9 cellular contexts compared by ENCODE assay signal in genomic region chr20:4726710-4727391, GRCh38. TPM values are rescaled to one million over a fixed set of nuclear protein-coding genes. Genes with fewer than 3 reads are reported as not detected.
A peak's percentile ranks its signal among the peaks of the same experiment; 100 is the strongest.
DNase-seq lines count a peak whose midpoint lies in the region; ATAC-seq and TF ChIP-seq lines count a peak whose summit lies in the region.
"Had no signal": no experiment of that assay in that cellular context is flagged by ENCODE, and none has a peak within 500 bp of the region (broad histone marks: within the 10 kb centered on the region; RNA-seq: fewer than 3 reads in every experiment).

No MANE protein-coding gene starts in this region.

- no peaks in the 10 kb centered on the region for H3K36me3 ChIP-seq in CD8-positive, alpha-beta memory T cell (ENCODE audit: insufficient read depth, low read length)

- H3K27me3 Mint-ChIP-seq in CD8-positive, alpha-beta memory T cell = peaks cover 3 to 4% of the 10 kb centered on the region in 2 donors
- peaks cover 2% of the 10 kb centered on the region for H3K27me3 Mint-ChIP-seq in activated CD4-positive, alpha-beta memory T cell treated with anti-CD3 and anti-CD28 coated beads for 36 hours

- H3K9me3 Mint-ChIP-seq in CD8-positive, alpha-beta memory T cell = no peaks in the 10 kb centered on the region
- no peaks in the 10 kb centered on the region for H3K9me3 Mint-ChIP-seq in activated CD4-positive, alpha-beta memory T cell treated with anti-CD3 and anti-CD28 coated beads for 36 hours

- peaks cover 12% of the 10 kb centered on the region for H3K4me1 ChIP-seq in CD8-positive, alpha-beta memory T cell (ENCODE audit: insufficient read depth, low read length)
- H3K4me1 ChIP-seq in foreskin keratinocyte = no peaks in the 10 kb centered on the region

- no peak for TF ChIP-seq POLR2A in erythroblast (IDR thresholded peaks at IDR 0.05; ENCODE audit: low read length)

- no peaks in the 10 kb centered on the region for H3K36me3 Mint-ChIP-seq in CD8-positive, alpha-beta memory T cell
- no peaks in the 10 kb centered on the region for H3K36me3 Mint-ChIP-seq in activated CD4-positive, alpha-beta memory T cell treated with anti-CD3 and anti-CD28 coated beads for 36 hours

- peaks cover 9 to 13% (median 12%) of the 10 kb centered on the region in 3 donors for H3K4me1 Mint-ChIP-seq in CD8-positive, alpha-beta memory T cell
- peaks cover 10% of the 10 kb centered on the region for H3K4me1 Mint-ChIP-seq in activated CD4-positive, alpha-beta memory T cell treated with anti-CD3 and anti-CD28 coated beads for 36 hours (ENCODE audit: low read depth)

- DNase-seq in CD8-positive, alpha-beta memory T cell = peak in 3 of 5 donors; percentile 36 to 56 (median 48)
- DNase-seq in activated CD4-positive, alpha-beta memory T cell treated with anti-CD3 and anti-CD28 coated beads for 36 hours = peak; percentile 76
- DNase-seq in foreskin keratinocyte (peak; percentile 44 to 51), erythroblast (lab: John Stamatoyannopoulos, UW) (no peak)
- DNase-seq in stimulated activated naive CD8-positive, alpha-beta T cell treated with anti-CD3 and anti-CD28 coated beads, Interleukin-15, Interleukin-2, amounts not matched to agents 100 U/mL and 50 U/mL, for 24 hours = peak; percentile 22

- peak overlapping the region; percentile 2 to 88 (median 70) for H3K27ac Mint-ChIP-seq in CD8-positive, alpha-beta memory T cell
- H3K27ac Mint-ChIP-seq in activated CD4-positive, alpha-beta memory T cell treated with anti-CD3 and anti-CD28 coated beads for 36 hours = peak overlapping the region; percentile 1

- TF ChIP-seq CTCF in foreskin keratinocyte (conservative IDR thresholded peaks at IDR 0.05) = no peak

- POLR2A ChIA-PET in CD8-positive, alpha-beta memory T cell (lab: Charles Lee) = no interaction called here
- POLR2A ChIA-PET in activated CD4-positive, alpha-beta memory T cell treated with anti-CD3 and anti-CD28 coated beads for 36 hours (lab: Charles Lee) = interaction anchor here (1.3 kb wide), 1 partner anchor 121 kb away, joined by 3 read pairs; no protein-coding TSS in a partner anchor

- intact Hi-C loops in activated CD4-positive, alpha-beta memory T cell treated with anti-CD3 and anti-CD28 coated beads for 36 hours (cut with micrococcal nuclease) = loop anchor here (5.0 to 10.0 kb wide), 2 partner anchors 60 to 622 kb away; no protein-coding TSS in a partner anchor

- ATAC-seq in HG02852 (IDR thresholded peaks at IDR 0.05; ENCODE audit: unreplicated experiment) (peak; percentile 54), foreskin keratinocyte (no peak), GM18858 (IDR thresholded peaks at IDR 0.05; ENCODE audit: unreplicated experiment) (no peak), HG02973 (IDR thresholded peaks at IDR 0.05; ENCODE audit: unreplicated experiment) (no peak)
- peak; percentile 10 for ATAC-seq in stimulated activated naive CD8-positive, alpha-beta T cell treated with anti-CD3 and anti-CD28 coated beads, Interleukin-15, Interleukin-2, amounts not matched to agents 100 U/mL and 50 U/mL, for 24 hours
- ATAC-seq: HCT116 had no signal

- H3K4me3 ChIP-seq in CD8-positive, alpha-beta memory T cell (ENCODE audit: low read length) = peak overlapping the region; percentile 33

- H3K27ac ChIP-seq in CD8-positive, alpha-beta memory T cell (ENCODE audit: low read depth, low read length) = no peak overlapping the region
- H3K27ac ChIP-seq in foreskin keratinocyte = no peak overlapping the region

- CTCF ChIA-PET in CD8-positive, alpha-beta memory T cell (lab: Charles Lee) = interaction anchor here (9.7 kb wide), 1 partner anchor 118 kb away, joined by 166 read pairs; no protein-coding TSS in a partner anchor
- CTCF ChIA-PET in activated CD4-positive, alpha-beta memory T cell treated with anti-CD3 and anti-CD28 coated beads for 36 hours (lab: Charles Lee) = interaction anchor here (1.0 to 9.9 kb wide), 3 partner anchors 13 to 229 kb away, joined by 3 to 194 read pairs (median 33); no protein-coding TSS in a partner anchor

- H3K9me3 ChIP-seq in CD8-positive, alpha-beta memory T cell (ENCODE audit: low read length) = no peaks in the 10 kb centered on the region

- H3K4me3 Mint-ChIP-seq in CD8-positive, alpha-beta memory T cell = peak overlapping the region; percentile 0 to 83 (median 78)
- peak overlapping the region; percentile 36 for H3K4me3 Mint-ChIP-seq in activated CD4-positive, alpha-beta memory T cell treated with anti-CD3 and anti-CD28 coated beads for 36 hours

- no peaks in the 10 kb centered on the region for H3K27me3 ChIP-seq in CD8-positive, alpha-beta memory T cell (ENCODE audit: insufficient read depth, low read length, poor library complexity, severe bottlenecking)
- peaks cover 4% of the 10 kb centered on the region for H3K27me3 ChIP-seq in foreskin keratinocyte

RNA-seq across cellular contexts. Expression of gene PRND, which starts 5.1 kb away (rescaled TPM):
- not detected for total RNA-seq in CD8-positive, alpha-beta memory T cell
- 0.05 TPM for polyA plus RNA-seq in CD8-positive, alpha-beta memory T cell
- total RNA-seq in activated CD4-positive, alpha-beta memory T cell treated with anti-CD3 and anti-CD28 coated beads for 36 hours = not detected
- total RNA-seq in foreskin keratinocyte = not detected in 2 replicates
- not detected in 2 replicates for polyA plus RNA-seq in foreskin keratinocyte

RNA-seq across cellular contexts. Expression of gene PRNP, which starts 40.6 kb away (rescaled TPM):
- total RNA-seq in CD8-positive, alpha-beta memory T cell = 10 to 100 TPM; 45.2 to 45.4 TPM
- polyA plus RNA-seq in CD8-positive, alpha-beta memory T cell = 150 TPM
- total RNA-seq in activated CD4-positive, alpha-beta memory T cell treated with anti-CD3 and anti-CD28 coated beads for 36 hours = 10 to 100 TPM; 53.2 to 54.6 TPM
- total RNA-seq in foreskin keratinocyte = 403 and 528 TPM in 2 replicates
- 227 and 256 TPM in 2 replicates for polyA plus RNA-seq in foreskin keratinocyte

Comparison
In these comparisons a context has a peak if more than half of its experiments do, and no peak if none do; other contexts are left out.
1. DNase-seq: peak in CD8-positive, alpha-beta memory T cell (3 of 5), activated CD4-positive, alpha-beta memory T cell treated with anti-CD3 and anti-CD28 coated beads for 36 hours (single experiment), foreskin keratinocyte (2 of 2) and stimulated activated naive CD8-positive, alpha-beta T cell treated with anti-CD3 and anti-CD28 coated beads, Interleukin-15, Interleukin-2, amounts not matched to agents 100 U/mL and 50 U/mL, for 24 hours (single experiment); none in erythroblast (0 of 2).
2. ATAC-seq: peak in HG02852 (single experiment) and stimulated activated naive CD8-positive, alpha-beta T cell treated with anti-CD3 and anti-CD28 coated beads, Interleukin-15, Interleukin-2, amounts not matched to agents 100 U/mL and 50 U/mL, for 24 hours (single experiment); none in foreskin keratinocyte (single experiment), GM18858 (single experiment) and HG02973 (single experiment).